In the genomic region with DNA sequence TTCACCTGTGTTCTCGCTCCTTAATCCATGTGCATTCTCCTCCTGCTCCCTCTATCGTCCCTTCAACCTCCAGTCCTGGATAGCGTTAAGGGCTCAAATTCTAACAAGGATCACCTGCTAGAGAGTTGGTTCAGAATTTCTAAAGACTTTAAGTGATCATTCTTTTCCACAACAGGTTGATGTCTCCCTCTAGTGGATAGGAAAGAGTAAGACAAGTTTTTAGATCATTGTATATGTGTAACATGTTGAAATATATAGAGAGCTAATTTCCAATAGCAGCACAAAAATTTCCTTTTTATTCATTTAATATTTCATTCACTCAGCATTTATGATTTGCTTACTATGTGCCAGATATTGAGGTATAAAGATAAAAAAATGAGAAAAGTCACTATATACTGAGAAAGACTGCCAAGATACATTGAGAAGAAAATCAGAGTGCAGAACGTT, we compare ENCODE assay signal across 1 cellular context.
TF ChIP-seq lines count a peak whose summit lies in the region.

No MANE protein-coding gene starts in this region.

TF ChIP-seq in IMR-90, 13 proteins besides CTCF, POLR2A, EP300 and RAD21 (continued from another document):
- TF ChIP-seq USF2 (IDR thresholded peaks at IDR 0.05; ENCODE audit: low read depth, low read length) (no peak), MAZ (IDR thresholded peaks at IDR 0.05; ENCODE audit: borderline replicate concordance, low read depth, low read length) (no peak), BHLHE40 (IDR thresholded peaks at IDR 0.05; ENCODE audit: low read depth, low read length) (no peak), MXI1 (IDR thresholded peaks at IDR 0.05; ENCODE audit: borderline replicate concordance, low read depth, low read length) (no peak)
